ENCODE assay signal across 25 cellular contexts in the genomic region with DNA sequence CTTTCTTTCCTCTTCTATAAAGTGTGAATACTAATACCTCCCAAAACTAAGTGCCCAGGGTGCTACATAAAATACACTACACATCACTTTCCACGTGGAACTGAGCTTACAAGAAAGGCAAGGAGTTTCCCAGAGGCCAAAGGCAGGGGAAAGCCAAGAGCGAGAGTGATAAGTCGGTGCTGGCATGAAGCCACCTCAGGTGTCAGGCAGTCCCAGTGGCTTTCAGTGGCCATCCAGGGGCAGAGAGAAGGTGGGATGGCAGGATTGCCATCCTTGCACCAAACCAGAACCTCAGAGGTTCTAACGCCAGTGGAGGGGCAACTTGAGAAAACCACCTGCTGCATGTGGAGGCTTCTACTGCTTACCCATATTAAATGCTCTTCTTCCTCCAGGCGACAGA.
A peak's percentile ranks its signal among the peaks of the same experiment; 100 is the strongest.
DNase-seq lines count a peak whose midpoint lies in the region; ATAC-seq and TF ChIP-seq lines count a peak whose summit lies in the region.
"Had no signal": no experiment of that assay in that cellular context is flagged by ENCODE, and none has a peak within 500 bp of the region (broad histone marks: within the 10 kb centered on the region; RNA-seq: fewer than 3 reads in every experiment).

No MANE protein-coding gene starts in this region.

- no peak overlapping the region for H3K4me3 ChIP-seq in PC-3 (ENCODE audit: low read length)
- H3K4me3 ChIP-seq in adrenal gland: no peak overlapping the region
- H3K4me3 ChIP-seq in left lung: no peak overlapping the region
- no peak overlapping the region for H3K4me3 ChIP-seq in transverse colon
- H3K4me3 ChIP-seq: breast epithelium, colonic mucosa, lung, MG63, SJSA1, suprapubic skin had no signal

- ATAC-seq in PC-3: no peak
- ATAC-seq in left lung: no peak
- ATAC-seq in HG02623 (IDR thresholded peaks at IDR 0.05; ENCODE audit: unreplicated experiment): no peak
- ATAC-seq: activated T-cell treated with anti-CD3 and anti-CD28 coated beads, Interleukin-2, amount 50 U/mL, for 4 hours; stimulated activated memory B cell treated with anti-CD40 and anti-IgM and Interleukin-4, amounts not matched to agents 10 μg/mL and 1 μg/mL and 100 μg/mL, for 72 hours had no signal

- H3K79me2 ChIP-seq in PC-3 (ENCODE audit: low read length): peaks cover 2% of the 10 kb centered on the region; the same call in 1 of the 2 replicates

- intact Hi-C loops in PC-3 (cut with micrococcal nuclease) (loop anchor here (5.0 kb wide), 1 partner anchor 71 kb away; no protein-coding TSS in a partner anchor), adrenal gland (cut with DNase I) (no loop called here), left lung (cut with DNase I) (no loop called here), transverse colon (cut with DNase I; ENCODE audit: low total_unique reads) (no loop called here)

- peak overlapping the region; percentile 59 for H2AFZ ChIP-seq in PC-3 (ENCODE audit: low read length)

- in situ Hi-C loops in transverse colon (cut with MboI; ENCODE audit: low pct_ligation_motif_present in 1 of 4, low pct_unique_long_range_greater_than_20kb in 1 of 4, low sequenced_read_pairs in 3 of 4): no loop called here

- H3K27me3 ChIP-seq in PC-3 (ENCODE audit: low read length) (no peaks in the 10 kb centered on the region), adrenal gland (no peaks in the 10 kb centered on the region), left lung (peaks cover 0 to 7% of the 10 kb centered on the region in 2 donors), transverse colon (no peaks in the 10 kb centered on the region)
- H3K27me3 ChIP-seq: colonic mucosa, MG63, SJSA1 had no signal

- CTCF ChIA-PET in PC-3 (lab: Charles Lee): no interaction called here

- H3K9me2 ChIP-seq in PC-3 (replicated peaks; ENCODE audit: low read length): no peaks in the 10 kb centered on the region

- TF ChIP-seq CTCF in PC-3 (conservative IDR thresholded peaks at IDR 0.05; ENCODE audit: low read depth, low read length) (no peak), adrenal gland (IDR thresholded peaks at IDR 0.05) (no peak), left lung (IDR thresholded peaks at IDR 0.05) (no peak), transverse colon (IDR thresholded peaks at IDR 0.05) (no peak)

- peaks cover 2% of the 10 kb centered on the region for H3K9me3 ChIP-seq in PC-3 (ENCODE audit: low read length)
- no peaks in the 10 kb centered on the region for H3K9me3 ChIP-seq in adrenal gland (replicated peaks in 1 of 3)
- H3K9me3 ChIP-seq in left lung: peaks cover 0 to 13% of the 10 kb centered on the region in 2 donors
- peaks cover 2 to 8% of the 10 kb centered on the region in 2 donors for H3K9me3 ChIP-seq in transverse colon
- H3K9me3 ChIP-seq: colonic mucosa, MG63, SJSA1 had no signal

- no TSS peak for BruUV-seq in PC-3 (replicated peaks; lab: Mats Ljungman, UMichigan)

- H3K9ac ChIP-seq in PC-3 (ENCODE audit: low read length): peak overlapping the region; percentile 36; the same call in 1 of the 2 replicates

- no peaks in the 10 kb centered on the region for H3K36me3 ChIP-seq in PC-3 (ENCODE audit: low read depth, low read length)
- no peaks in the 10 kb centered on the region for H3K36me3 ChIP-seq in adrenal gland (replicated peaks in 1 of 2)
- no peaks in the 10 kb centered on the region for H3K36me3 ChIP-seq in left lung
- no peaks in the 10 kb centered on the region for H3K36me3 ChIP-seq in transverse colon
- H3K36me3 ChIP-seq: breast epithelium, colonic mucosa, MG63, SJSA1, suprapubic skin had no signal

- H3K4me2 ChIP-seq in PC-3 (ENCODE audit: low read length): peak overlapping the region; percentile 83

- peaks cover 50% of the 10 kb centered on the region for H3K4me1 ChIP-seq in PC-3 (ENCODE audit: insufficient read depth, low read length)
- H3K4me1 ChIP-seq in adrenal gland (replicated peaks in 1 of 2): peaks cover under 1 to 10% of the 10 kb centered on the region in 2 donors
- H3K4me1 ChIP-seq in left lung: no peaks in the 10 kb centered on the region
- H3K4me1 ChIP-seq in transverse colon: peaks cover 0 to 21% (median 9%) of the 10 kb centered on the region in 4 donors
- H3K4me1 ChIP-seq: breast epithelium, SJSA1, suprapubic skin had no signal

- WGBS in adrenal gland, 4 donors: 83 to 88% (median 85%) methylated on average over 5 of the region's 5 CpGs
- 74 to 86% methylated on average over 5 of the region's 5 CpGs for WGBS in transverse colon (ENCODE audit: low coverage in 1 of 2), 2 donors

- peaks cover 15% of the 10 kb centered on the region for H3F3A ChIP-seq in PC-3 (ENCODE audit: low read length, unreplicated experiment)

- TF ChIP-seq POLR2A in adrenal gland (IDR thresholded peaks at IDR 0.05) (no peak), transverse colon (IDR thresholded peaks at IDR 0.05) (no peak)

- TF ChIP-seq EP300 in transverse colon (IDR thresholded peaks at IDR 0.05; ENCODE audit: low read depth): no peak

- no peak for DNase-seq in PC-3
- DNase-seq in adrenal gland: peak in 4 of 7 donors; percentile 2 to 24 (median 8)
- DNase-seq in left lung: peak; percentile 17 to 29
- DNase-seq in transverse colon: peak; percentile 4
- DNase-seq in NCI-H774 (lab: John Stamatoyannopoulos, UW): no peak
- DNase-seq in nucleus accumbens (lab: John Stamatoyannopoulos, UW): no peak
- DNase-seq: activated CD4-positive, alpha-beta T cell treated with anti-CD3 and anti-CD28 coated beads for 4 hours; activated CD8-positive, alpha-beta memory T cell treated with anti-CD3 and anti-CD28 coated beads for 24 hours; activated T-cell treated with anti-CD3 and anti-CD28 coated beads, Interleukin-2, amount 50 U/mL, for 4 hours; CD4-positive, alpha-beta memory T cell; DMS153; NCI-H1417; NCI-H2081 treated with DMSO at 0.1 percent for 48 hours; NCI-H345; OCI-M1; stimulated activated CD4-positive, alpha-beta T cell treated with anti-CD3 and anti-CD28 coated beads, Interleukin-2, amount 100 ng/mL, for 48 hours; T-helper 1 cell had no signal

- H3K27ac ChIP-seq in PC-3 (ENCODE audit: low read length) (peak overlapping the region; percentile 94), adrenal gland (no peak overlapping the region), left lung (no peak overlapping the region), transverse colon (no peak overlapping the region)
- H3K27ac ChIP-seq: SJSA1, suprapubic skin had no signal

- no peaks in the 10 kb centered on the region for H4K20me1 ChIP-seq in PC-3 (ENCODE audit: low read length)

- POLR2A ChIA-PET in PC-3 (lab: Charles Lee; ENCODE audit: unreplicated experiment): interaction anchor here (0.7 kb wide), 1 partner anchor 64 kb away, joined by 3 read pairs; no protein-coding TSS in a partner anchor

Comparison
In these comparisons a context has a peak if more than half of its experiments do, and no peak if none do; other contexts are left out.
1. DNase-seq: peak in adrenal gland (4 of 7), left lung (2 of 2) and transverse colon (single experiment); none in PC-3 (single experiment), NCI-H774 (single experiment) and nucleus accumbens (0 of 56).